ENCODE assay signal across 15 cellular contexts in the genomic region with DNA sequence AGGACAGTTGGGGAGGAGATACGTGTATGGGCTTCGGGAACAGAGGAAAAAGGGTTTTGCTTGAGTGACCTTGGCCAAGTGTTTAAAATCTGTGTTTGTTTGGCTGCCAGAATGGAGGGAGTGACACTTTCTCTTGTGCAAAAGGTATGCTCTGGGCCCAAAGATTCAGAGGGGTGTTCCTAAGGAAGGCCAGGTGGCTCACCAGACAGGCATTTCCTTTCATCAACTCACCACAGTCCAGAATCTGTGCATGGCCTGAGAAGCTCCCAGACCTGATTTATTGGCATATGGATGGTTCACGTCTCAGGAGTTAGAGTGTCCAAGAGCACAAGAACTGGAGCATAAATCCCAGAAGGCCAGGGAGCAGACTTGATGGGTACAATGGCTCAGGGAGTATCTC. TPM values are rescaled to one million over a fixed set of nuclear protein-coding genes. Genes with fewer than 3 reads are reported as not detected.
DNase-seq lines count a peak whose midpoint lies in the region; ATAC-seq, FAIRE-seq and TF ChIP-seq lines count a peak whose summit lies in the region.
"Had no signal": no experiment of that assay in that cellular context is flagged by ENCODE, and none has a peak within 500 bp of the region (broad histone marks: within the 10 kb centered on the region; RNA-seq: fewer than 3 reads in every experiment).

No MANE protein-coding gene starts in this region.

- CTCF ChIA-PET in endothelial cell of umbilical vein (lab: Charles Lee) = interaction anchor here (1.4 kb wide), 1 partner anchor 170 kb away, joined by 3 read pairs; no protein-coding TSS in a partner anchor

- peak overlapping the region; percentile 61 for H3K27ac ChIP-seq in endothelial cell of umbilical vein (ENCODE audit: insufficient read depth, low read depth, low read length)

- peak; percentile 72 for FAIRE-seq in endothelial cell of umbilical vein (lab: Jason Lieb, UNC)

- no peak overlapping the region for H3K4me3 ChIP-seq in endothelial cell of umbilical vein (replicated peaks in 1 of 3; ENCODE audit: insufficient read depth in 1 of 3, low read depth in 1 of 3, low read length in 3 of 3)

- no peaks in the 10 kb centered on the region for H3K9me3 ChIP-seq in endothelial cell of umbilical vein (replicated peaks; ENCODE audit: control insufficient read depth, insufficient read depth, low read length)

- peaks cover 0 to 3% of the 10 kb centered on the region in 2 donors for H3K4me1 Mint-ChIP-seq in effector memory CD8-positive, alpha-beta T cell (ENCODE audit: low read depth in 2 of 2)

- TF ChIP-seq CTCF in endothelial cell of umbilical vein (IDR thresholded peaks at IDR 0.05; ENCODE audit: extremely low read depth in 1 of 2, insufficient read depth in 1 of 2, low read depth in 1 of 2, low read length in 2 of 2) (no peak), GM13977 (IDR thresholded peaks at IDR 0.05; ENCODE audit: extremely low read depth, insufficient read depth, missing control alignments) (no peak)

- H3K27me3 ChIP-seq in endothelial cell of umbilical vein (ENCODE audit: control insufficient read depth in 2 of 2, insufficient read depth in 2 of 2, low read length in 2 of 2) = no peaks in the 10 kb centered on the region

- no peak for TF ChIP-seq POLR2A in endothelial cell of umbilical vein (IDR thresholded peaks at IDR 0.05; ENCODE audit: low read depth, low read length)

- H3K79me2 ChIP-seq in endothelial cell of umbilical vein (ENCODE audit: control insufficient read depth, insufficient read depth, low read length) = no peaks in the 10 kb centered on the region

- BruUV-seq in endothelial cell of umbilical vein (replicated peaks; lab: Mats Ljungman, UMichigan) = no TSS peak

- H3K36me3 ChIP-seq in endothelial cell of umbilical vein (ENCODE audit: control insufficient read depth in 2 of 2, extremely low read depth in 1 of 2, insufficient read depth in 2 of 2, low read length in 2 of 2) = no peaks in the 10 kb centered on the region

- H2AFZ ChIP-seq in endothelial cell of umbilical vein (ENCODE audit: low read depth, low read length) = peak overlapping the region; percentile 18

- in situ Hi-C loops in GM13977 (cut with MboI; ENCODE audit: low pct_unique_long_range_greater_than_20kb, low sequenced_read_pairs, unreplicated experiment) = no loop called here

- H3K9me3 Mint-ChIP-seq in effector memory CD8-positive, alpha-beta T cell = no peaks in the 10 kb centered on the region

- H3K9me1 ChIP-seq in endothelial cell of umbilical vein (replicated peaks; ENCODE audit: control insufficient read depth, extremely low read depth, insufficient read depth, low read length) = no peaks in the 10 kb centered on the region

- peaks cover 50% of the 10 kb centered on the region for H3K4me1 ChIP-seq in endothelial cell of umbilical vein (ENCODE audit: control insufficient read depth, extremely low read depth, insufficient read depth, low read length)

- POLR2A ChIA-PET in endothelial cell of umbilical vein (lab: Charles Lee) = no interaction called here

- DNase-seq in EH (ENCODE audit: low read depth) (peak; percentile 45), NCI-H226 (peak; percentile 43), endothelial cell of umbilical vein (ENCODE audit: low read depth, low spot score) (peak; percentile 42), kidney tubule cell (ENCODE audit: low spot score) (peak; percentile 81), NCI-H2029 (lab: John Stamatoyannopoulos, UW) (no peak), GM13977 (ENCODE audit: low spot score) (no peak), RPMI8226 (no peak)
- DNase-seq in effector memory CD8-positive, alpha-beta T cell = no peak
- DNase-seq: ACHN; Calu3; CD4-positive, CD25-positive, alpha-beta regulatory T cell; GDM1; NCI-H1105 treated with DMSO at 0.1 percent for 48 hours; NCI-H187 treated with DMSO at 0.1 percent for 48 hours; NCI-H2171 had no signal

- dilution Hi-C loops in endothelial cell of umbilical vein (cut with MboI; ENCODE audit: extremely low pct_ligation_motif_present, low sequenced_read_pairs) = no loop called here

- H4K20me1 ChIP-seq in endothelial cell of umbilical vein (replicated peaks; ENCODE audit: control insufficient read depth, extremely low read depth, insufficient read depth, low read length) = no peaks in the 10 kb centered on the region

- peak overlapping the region; percentile 29 for H3K4me2 ChIP-seq in endothelial cell of umbilical vein (ENCODE audit: insufficient read depth, low read length)

- H3K36me3 Mint-ChIP-seq in effector memory CD8-positive, alpha-beta T cell (ENCODE audit: insufficient read depth) = no peaks in the 10 kb centered on the region
- H3K36me3 Mint-ChIP-seq: CD4-positive, CD25-positive, alpha-beta regulatory T cell had no signal

- H3K4me3 Mint-ChIP-seq in effector memory CD8-positive, alpha-beta T cell = no peak overlapping the region
- H3K4me3 Mint-ChIP-seq: CD4-positive, CD25-positive, alpha-beta regulatory T cell had no signal

- H3K27me3 Mint-ChIP-seq in effector memory CD8-positive, alpha-beta T cell = peaks cover 20 to 23% of the 10 kb centered on the region in 2 donors

- H3K9ac ChIP-seq in endothelial cell of umbilical vein (replicated peaks; ENCODE audit: extremely low read depth, insufficient read depth, low read length) = no peak overlapping the region

- intact Hi-C loops in endothelial cell of umbilical vein (cut with micrococcal nuclease) = loop anchor here (5.0 kb wide), 1 partner anchor 263 kb away; no protein-coding TSS in a partner anchor

- ATAC-seq in effector memory CD8-positive, alpha-beta T cell (replicated peaks) = no peak

- H3K27ac Mint-ChIP-seq in effector memory CD8-positive, alpha-beta T cell = no peak overlapping the region
- H3K27ac Mint-ChIP-seq: CD4-positive, CD25-positive, alpha-beta regulatory T cell had no signal

TF ChIP-seq in endothelial cell of umbilical vein, 7 proteins besides CTCF, POLR2A, EP300 and RAD21:
- peak; percentile 34 for TF ChIP-seq JUN (IDR thresholded peaks at IDR 0.05; ENCODE audit: borderline replicate concordance, insufficient read depth, insufficient read length, low read depth)
- peak; percentile 32 for TF ChIP-seq FOS (IDR thresholded peaks at IDR 0.05; ENCODE audit: borderline replicate concordance, insufficient read depth, low read length)
- no peak for TF ChIP-seq MYC (IDR thresholded peaks at IDR 0.05; ENCODE audit: low read depth, low read length)

RNA-seq across cellular contexts. Expression of a gene that starts 53.4 kb away (rescaled TPM):
- 32.6 and 34.2 TPM in 2 replicates for total RNA-seq in endothelial cell of umbilical vein
- 21.8 and 23.8 TPM in 2 replicates for polyA plus RNA-seq in endothelial cell of umbilical vein
- 15.3 and 20.3 TPM in 2 replicates for polyA plus RNA-seq in endothelial cell of umbilical vein (2011; cell fraction: cytosol; rRNA removed)
- polyA plus RNA-seq in endothelial cell of umbilical vein (2011; cell fraction: nucleus; rRNA removed) = 33.3 and 45.7 TPM in 2 replicates
- 15.0 and 15.5 TPM in 2 replicates for polyA plus RNA-seq in endothelial cell of umbilical vein (2012)
- polyA minus RNA-seq in endothelial cell of umbilical vein = 93.4 and 121 TPM in 2 replicates
- polyA minus RNA-seq in endothelial cell of umbilical vein (2011; cell fraction: cytosol; rRNA and poly(A)+ RNA removed) = 13.2 TPM
- 174 and 190 TPM in 2 replicates for polyA minus RNA-seq in endothelial cell of umbilical vein (2011; cell fraction: nucleus; rRNA and poly(A)+ RNA removed)

Comparison
In these comparisons a context has a peak if more than half of its experiments do, and no peak if none do; other contexts are left out.
1. DNase-seq: peak in EH (single experiment), NCI-H226 (single experiment), endothelial cell of umbilical vein (single experiment) and kidney tubule cell (single experiment); none in NCI-H2029 (single experiment), GM13977 (single experiment), RPMI8226 (single experiment) and effector memory CD8-positive, alpha-beta T cell (0 of 3).